ENCODE assay signal across 14 cellular contexts in the genomic region with DNA sequence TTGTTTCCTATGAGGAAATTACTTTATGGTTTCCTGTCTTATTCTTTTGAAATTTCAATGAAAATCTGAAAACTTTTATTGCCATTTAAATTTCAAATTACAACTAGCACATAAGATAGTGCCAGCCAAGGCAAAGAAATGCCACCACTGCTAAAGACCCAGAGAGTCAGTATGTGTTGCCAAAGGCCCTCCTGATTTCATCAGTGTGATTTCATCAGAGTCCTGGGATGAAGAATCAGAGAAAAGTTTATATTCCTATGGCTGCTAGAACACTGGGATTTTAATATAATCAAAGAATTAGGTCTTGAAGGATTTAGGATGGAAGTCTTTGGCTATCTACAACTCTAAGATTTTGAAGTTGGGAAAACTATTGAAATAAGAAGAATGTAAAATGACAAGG.
"Had no signal": no experiment of that assay in that cellular context is flagged by ENCODE, and none has a peak within 500 bp of the region (broad histone marks: within the 10 kb centered on the region; RNA-seq: fewer than 3 reads in every experiment).

No MANE protein-coding gene starts in this region.

- H3K27ac ChIP-seq: neutrophil, pancreas had no signal

- H3K9me3 ChIP-seq: neutrophil, pancreas had no signal

- H3K27me3 ChIP-seq: neutrophil, pancreas had no signal

- ATAC-seq: activated CD4-positive, alpha-beta T cell treated with anti-CD3 and anti-CD28 coated beads for 36 hours; activated CD8-positive, alpha-beta memory T cell treated with anti-CD3 and anti-CD28 coated beads, Interleukin-2, amount 10 ng/mL, durations not matched to agents 7 days and 5 days; effector memory CD8-positive, alpha-beta T cell; naive thymus-derived CD8-positive, alpha-beta T cell; pancreas; sciatic nerve had no signal

- H3K4me1 ChIP-seq: pancreas had no signal

- H3K4me3 ChIP-seq: pancreas had no signal

- H3K36me3 ChIP-seq: neutrophil, pancreas had no signal

- DNase-seq: activated CD4-positive, alpha-beta memory T cell treated with anti-CD3 and anti-CD28 coated beads for 36 hours; activated CD4-positive, alpha-beta T cell treated with anti-CD3 and anti-CD28 coated beads for 36 hours; activated CD8-positive, alpha-beta memory T cell treated with anti-CD3 and anti-CD28 coated beads, Interleukin-2, amount 10 ng/mL, durations not matched to agents 7 days and 5 days; amygdala; caudate nucleus; effector memory CD8-positive, alpha-beta T cell; mesenchymal stem cell; naive thymus-derived CD8-positive, alpha-beta T cell; pancreas; stimulated activated CD4-positive, alpha-beta T cell treated with anti-CD3 and anti-CD28 coated beads, Interleukin-2, amount 100 ng/mL, for 24 hours; SW 1271; trophoblast cell had no signal
